In genomic region chr19:58474291-58474996, GRCh38 we compare ENCODE assay signal across 1 cellular context.
A peak's percentile ranks its signal among the peaks of the same experiment; 100 is the strongest.
TF ChIP-seq lines count a peak whose summit lies in the region.

No MANE protein-coding gene starts in this region.

TF ChIP-seq in K562, 482 proteins besides CTCF, POLR2A, EP300 and RAD21:
- TF ChIP-seq NFE2L1 (tag; IDR thresholded peaks at IDR 0.05; ENCODE audit: borderline replicate concordance, low read depth) = no peak
- peak in 1 of 2 experiments; percentile 46; a peak in 1 of 4 replicates for TF ChIP-seq TBL1XR1 (IDR thresholded peaks at IDR 0.05; ENCODE audit: low read length in 2 of 2)
- peak; percentile 58 for TF ChIP-seq SUPT5H (IDR thresholded peaks at IDR 0.05)
- TF ChIP-seq ZNF696 (CRISPR knock-in tag; conservative IDR thresholded peaks at IDR 0.05) = no peak
